33 cellular contexts compared by ENCODE assay signal in the genomic region with DNA sequence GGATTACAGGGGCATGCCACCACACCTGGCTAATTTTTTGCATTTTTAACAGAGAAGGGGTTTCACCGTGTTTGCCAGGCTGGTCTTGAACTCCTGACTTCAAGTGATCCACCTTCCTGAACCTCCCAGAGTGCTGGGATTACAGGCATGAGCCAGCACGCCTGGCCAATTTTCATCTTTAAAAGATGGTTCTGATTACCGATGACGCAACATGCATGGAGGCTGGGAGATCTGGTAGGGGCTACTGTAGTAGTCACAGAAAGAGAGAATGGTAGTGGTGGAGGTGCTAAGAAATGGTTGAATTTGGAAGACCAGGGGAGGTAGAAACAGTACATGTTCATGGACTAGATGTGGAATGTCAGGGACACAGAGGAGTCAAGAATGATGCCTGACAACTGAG.
"Had no signal": no experiment of that assay in that cellular context is flagged by ENCODE, and none has a peak within 500 bp of the region (broad histone marks: within the 10 kb centered on the region; RNA-seq: fewer than 3 reads in every experiment).

No MANE protein-coding gene starts in this region.

- H3K36me3 ChIP-seq: adrenal gland, brain microvascular endothelial cell, breast epithelium had no signal

- H3K9me3 ChIP-seq: adrenal gland, body of pancreas, breast epithelium had no signal

- H3K4me1 ChIP-seq: adrenal gland, body of pancreas, breast epithelium had no signal

- DNase-seq: activated B cell treated with CpG ODN at 0.5 μM for 24 hours; activated CD4-positive, alpha-beta memory T cell treated with anti-CD3 and anti-CD28 coated beads for 36 hours; activated CD4-positive, alpha-beta T cell treated with anti-CD3 and anti-CD28 coated beads for 4 hours; activated CD4-positive, alpha-beta T cell treated with anti-CD3 and anti-CD28 coated beads, Interleukin-2, amount 10 ng/mL, durations not matched to agents 24 days and 14 days; activated CD4-positive, alpha-beta T cell treated with anti-CD3 and anti-CD28 coated beads, Interleukin-2, amount 50 U/mL, for 1 hour; activated CD4-positive, alpha-beta T cell treated with anti-CD3 and anti-CD28 coated beads, Interleukin-2, amount 50 U/mL, for 4 hours; activated CD4-positive, CD25-positive, alpha-beta regulatory T cell treated with anti-CD3 and anti-CD28 coated beads, Interleukin-2, amount 50 U/mL, for 72 hours; activated CD8-positive, alpha-beta memory T cell treated with anti-CD3 and anti-CD28 coated beads, Interleukin-2, amount 50 U/mL, for 4 hours; activated CD8-positive, alpha-beta T cell treated with anti-CD3 and anti-CD28 coated beads for 36 hours; activated effector memory CD4-positive, alpha-beta T cell treated with anti-CD3 and anti-CD28 coated beads, Interleukin-2, amount 50 U/mL, for 16 hours; activated gamma-delta T cell treated with Interleukin-2 at 50 U/mL for 16 hours; activated naive CD4-positive, alpha-beta T cell; activated naive CD4-positive, alpha-beta T cell treated with anti-CD3 and anti-CD28 coated beads for 36 hours; activated naive CD4-positive, alpha-beta T cell treated with anti-CD3 and anti-CD28 coated beads, Interleukin-2, amount 50 U/mL, for 16 hours; activated naive CD8-positive, alpha-beta T cell treated with anti-CD3 and anti-CD28 coated beads for 36 hours; activated T-cell treated with anti-CD3 and anti-CD28 coated beads for 4 hours; activated T-cell treated with anti-CD3 and anti-CD28 coated beads, Interleukin-2, amount 50 U/mL, for 1 hour; activated T-cell treated with anti-CD3 and anti-CD28 coated beads, Interleukin-2, amount 50 U/mL, for 4 hours; activated T-cell treated with anti-CD3 and anti-CD28 coated beads, Interleukin-2, amount 50 U/mL, for 72 hours; adrenal gland; amniotic stem cell; aorta; body of pancreas; brain microvascular endothelial cell; central memory CD4-positive, alpha-beta T cell; T-helper 2 cell; T-helper 9 cell had no signal

- H3K4me3 ChIP-seq: adrenal gland, body of pancreas, breast epithelium had no signal

- ATAC-seq: activated CD8-positive, alpha-beta T cell treated with anti-CD3 and anti-CD28 coated beads for 36 hours; activated naive CD4-positive, alpha-beta T cell treated with anti-CD3 and anti-CD28 coated beads, Interleukin-2, amount 50 U/mL, for 72 hours; activated T-cell treated with anti-CD3 and anti-CD28 coated beads, Interleukin-2, amount 50 U/mL, for 4 hours; activated T-cell treated with anti-CD3 and anti-CD28 coated beads, Interleukin-2, amount 50 U/mL, for 72 hours; activated T-helper 17 cell treated with anti-CD3 and anti-CD28 coated beads, Interleukin-2, amount 50 U/mL, for 72 hours; body of pancreas had no signal

- FAIRE-seq: astrocyte, TTC549 had no signal

- H3K27me3 ChIP-seq: adrenal gland, body of pancreas, brain microvascular endothelial cell, breast epithelium had no signal

- H3K27ac ChIP-seq: adrenal gland, body of pancreas, brain microvascular endothelial cell, breast epithelium, VCaP had no signal
